1 cellular context compared by ENCODE assay signal in genomic region chr10:62804384-62805138, GRCh38.
A peak's percentile ranks its signal among the peaks of the same experiment; 100 is the strongest.
TF ChIP-seq lines count a peak whose summit lies in the region.

TSS of gene ADO (plus strand) at chr10:62804720. CDS start at chr10:62805060, 340 bp downstream.

TF ChIP-seq in K562, 482 proteins besides CTCF, POLR2A, EP300 and RAD21 (continued from another document and continues in another):
- peak; percentile 93; the same call in 1 of the 2 replicates for TF ChIP-seq CREB3L1 (IDR thresholded peaks at IDR 0.05; ENCODE audit: borderline replicate concordance, low read depth)
- TF ChIP-seq ILK (tag; IDR thresholded peaks at IDR 0.05; ENCODE audit: borderline replicate concordance, low read depth), result no peak
- no peak for TF ChIP-seq TCF3 (CRISPR knock-in tag; IDR thresholded peaks at IDR 0.05)
- no peak for TF ChIP-seq LARP7 (IDR thresholded peaks at IDR 0.05)
- TF ChIP-seq MTA3 (IDR thresholded peaks at IDR 0.05; ENCODE audit: borderline replicate concordance), result peak; percentile 71; the same call in 1 of the 2 replicates
- no peak for TF ChIP-seq RBM25 (IDR thresholded peaks at IDR 0.05; ENCODE audit: low read depth, low read length, severe bottlenecking)
- no peak for TF ChIP-seq MAFG (tag; conservative IDR thresholded peaks at IDR 0.05)
- TF ChIP-seq FUS (optimal IDR thresholded peaks at IDR 0.05; ENCODE audit: low read depth, low read length), result no peak
- TF ChIP-seq HINFP (tag; conservative IDR thresholded peaks at IDR 0.05; ENCODE audit: low read depth), result no peak
- TF ChIP-seq DEAF1 (CRISPR knock-in tag; IDR thresholded peaks at IDR 0.05), result peak; percentile 11; the same call in 1 of the 2 replicates
- no peak for TF ChIP-seq ZKSCAN3 (CRISPR knock-in tag; IDR thresholded peaks at IDR 0.05)
- TF ChIP-seq LCOR (CRISPR knock-in tag; IDR thresholded peaks at IDR 0.05), result no peak
- no peak for TF ChIP-seq MAFK (IDR thresholded peaks at IDR 0.05; ENCODE audit: low read length)
- TF ChIP-seq U2AF1 (optimal IDR thresholded peaks at IDR 0.05; ENCODE audit: low read depth, low read length), result peak; percentile 65
- peak; percentile 45; the same call in 1 of the 2 replicates for TF ChIP-seq POLR2AphosphoS5 (IDR thresholded peaks at IDR 0.05; ENCODE audit: control insufficient read depth, insufficient read depth, low read depth, low read length)
- peak; percentile 47 to 51; a peak in 2 of 4 replicates for TF ChIP-seq UBTF (IDR thresholded peaks at IDR 0.05; ENCODE audit: borderline replicate concordance in 1 of 2, low read depth in 2 of 2, low read length in 2 of 2)
- TF ChIP-seq ETV1 (tag; conservative IDR thresholded peaks at IDR 0.05; ENCODE audit: low read depth), result peak; percentile 74
- TF ChIP-seq NR4A1 (CRISPR knock-in tag; IDR thresholded peaks at IDR 0.05), result no peak
- TF ChIP-seq NR4A1 (tag; IDR thresholded peaks at IDR 0.05), result 0 out of 2 replicates have a peak, but pooled peaks have one; percentile 67
- no peak for TF ChIP-seq MTF1 (CRISPR knock-in tag; IDR thresholded peaks at IDR 0.05; ENCODE audit: borderline replicate concordance)
- TF ChIP-seq ZNF274 (IDR thresholded peaks at IDR 0.05; ENCODE audit: borderline replicate concordance, low read depth, low read length), result no peak
- TF ChIP-seq SRSF3 (IDR thresholded peaks at IDR 0.05; ENCODE audit: insufficient read depth, low read length), result no peak
- TF ChIP-seq SETDB1 (IDR thresholded peaks at IDR 0.05; ENCODE audit: low read length), result no peak
- TF ChIP-seq KAT7 (CRISPR knock-in tag; IDR thresholded peaks at IDR 0.05; ENCODE audit: borderline replicate concordance), result no peak
- TF ChIP-seq BMI1 (IDR thresholded peaks at IDR 0.05; ENCODE audit: low read length), result no peak
- no peak for TF ChIP-seq TSC22D4 (tag; IDR thresholded peaks at IDR 0.05)
- TF ChIP-seq ZNF507 (tag; conservative IDR thresholded peaks at IDR 0.05), result no peak
- TF ChIP-seq FOXK2 (conservative IDR thresholded peaks at IDR 0.05 in 1 of 2, IDR thresholded peaks at IDR 0.05 in 1 of 2; ENCODE audit: low read depth in 2 of 2), result no peak
- TF ChIP-seq ZHX1 (conservative IDR thresholded peaks at IDR 0.05; ENCODE audit: low read length), result no peak
- TF ChIP-seq XRCC5 (IDR thresholded peaks at IDR 0.05; ENCODE audit: low read depth, low read length), result no peak
- TF ChIP-seq ZFP91 (CRISPR knock-in tag; IDR thresholded peaks at IDR 0.05), result no peak
- no peak for TF ChIP-seq LEF1 (IDR thresholded peaks at IDR 0.05)
- TF ChIP-seq USF2 (CRISPR knock-in tag; IDR thresholded peaks at IDR 0.05), result peak; percentile 45
- TF ChIP-seq TEAD2 (tag; IDR thresholded peaks at IDR 0.05), result no peak
- no peak for TF ChIP-seq ZNF12 (CRISPR knock-in tag; IDR thresholded peaks at IDR 0.05)
- no peak for TF ChIP-seq ZNF174 (CRISPR knock-in tag; IDR thresholded peaks at IDR 0.05)
- TF ChIP-seq ZNF76 (CRISPR knock-in tag; IDR thresholded peaks at IDR 0.05; ENCODE audit: borderline replicate concordance), result peak; percentile 91; the same call in 1 of the 2 replicates
- peak; percentile 92 for TF ChIP-seq ZNF143 (CRISPR knock-in tag; IDR thresholded peaks at IDR 0.05)
- TF ChIP-seq CBFA2T3 (IDR thresholded peaks at IDR 0.05), result no peak
- no peak for TF ChIP-seq SNRNP70 (optimal IDR thresholded peaks at IDR 0.05; ENCODE audit: low read depth, low read length)
- TF ChIP-seq BCOR (IDR thresholded peaks at IDR 0.05), result no peak
- TF ChIP-seq E4F1 (CRISPR knock-in tag; IDR thresholded peaks at IDR 0.05; ENCODE audit: borderline replicate concordance), result no peak
- TF ChIP-seq ZNF395 (CRISPR knock-in tag; IDR thresholded peaks at IDR 0.05), result 0 out of 2 replicates have a peak, but pooled peaks have one; percentile 24
- peak; percentile 41; the same call in 1 of the 2 replicates for TF ChIP-seq ZNF24 (IDR thresholded peaks at IDR 0.05)
- peak; percentile 92 for TF ChIP-seq ZNF644 (tag; IDR thresholded peaks at IDR 0.05; ENCODE audit: low read depth)
- TF ChIP-seq ZBTB7A (IDR thresholded peaks at IDR 0.05; ENCODE audit: borderline replicate concordance, control insufficient read depth, low read depth, low read length), result peak; percentile 77
- TF ChIP-seq ZNF384 (IDR thresholded peaks at IDR 0.05; ENCODE audit: low read depth, low read length), result no peak
- TF ChIP-seq ZNF589 (CRISPR knock-in tag; IDR thresholded peaks at IDR 0.05; ENCODE audit: low read depth), result peak; percentile 71; the same call in 1 of the 2 replicates
- peak; percentile 99 for TF ChIP-seq DACH1 (IDR thresholded peaks at IDR 0.05; ENCODE audit: partially characterized antibody)
- no peak for TF ChIP-seq ZNF583 (CRISPR knock-in tag; IDR thresholded peaks at IDR 0.05)
- TF ChIP-seq ZNF184 (CRISPR knock-in tag; IDR thresholded peaks at IDR 0.05), result no peak
- TF ChIP-seq ZNF354B (CRISPR knock-in tag; IDR thresholded peaks at IDR 0.05), result no peak
- no peak for TF ChIP-seq POLR3A (IDR thresholded peaks at IDR 0.05; ENCODE audit: borderline replicate concordance, extremely low read depth, insufficient read depth, insufficient read length)
- peak; percentile 99 for TF ChIP-seq GABPB1 (CRISPR knock-in tag; IDR thresholded peaks at IDR 0.05)
- peak; percentile 20 for TF ChIP-seq PCBP1 (IDR thresholded peaks at IDR 0.05; ENCODE audit: low read depth, low read length, poor library complexity, severe bottlenecking)
- TF ChIP-seq STAT5B (CRISPR knock-in tag; IDR thresholded peaks at IDR 0.05), result no peak
- TF ChIP-seq ATF1 (CRISPR knock-in tag; IDR thresholded peaks at IDR 0.05), result peak; percentile 50
- peak; percentile 99 for TF ChIP-seq ATF1 (tag; IDR thresholded peaks at IDR 0.05)
- TF ChIP-seq ZBED1 (IDR thresholded peaks at IDR 0.05), result no peak
- TF ChIP-seq HEY1 (CRISPR knock-in tag; IDR thresholded peaks at IDR 0.05; ENCODE audit: borderline replicate concordance), result no peak
